In genomic region chr6:118565317-118565960, GRCh38 we compare ENCODE assay signal across 10 cellular contexts. TPM values are rescaled to one million over a fixed set of nuclear protein-coding genes. Genes with fewer than 3 reads are reported as not detected.
DNase-seq lines count a peak whose midpoint lies in the region; ATAC-seq, FAIRE-seq and TF ChIP-seq lines count a peak whose summit lies in the region.
"Had no signal": no experiment of that assay in that cellular context is flagged by ENCODE, and none has a peak within 500 bp of the region (broad histone marks: within the 10 kb centered on the region; RNA-seq: fewer than 3 reads in every experiment).

No MANE protein-coding gene starts in this region.

- H3K4me1 Mint-ChIP-seq in GM23338: peaks cover 7% of the 10 kb centered on the region; the same call in 2 of the 3 replicates
- H3K4me1 Mint-ChIP-seq in T-helper 1 cell treated with Interleukin-12 subunit alpha and Interleukin-12 subunit beta and Interleukin-4 antibody, amounts not matched to agents 30 μg/mL and 1 μg/mL, for 36 hours (ENCODE audit: low read depth): peaks cover 19% of the 10 kb centered on the region

- no peak overlapping the region for H3K4me2 ChIP-seq in GM23338
- no peak overlapping the region for H3K4me2 ChIP-seq in KMS-11

- H3K4me3 ChIP-seq in GM23338: no peak overlapping the region
- H3K4me3 ChIP-seq in KMS-11 (IDR thresholded peaks at IDR 0.05; ENCODE audit: insufficient read depth, low read depth, low read length): no peak overlapping the region
- H3K4me3 ChIP-seq in left ventricle myocardium inferior: no peak overlapping the region
- no peak overlapping the region for H3K4me3 ChIP-seq in thyroid gland (replicated peaks in 1 of 3)

- WGBS in thyroid gland, 2 donors: 85 to 91% methylated on average over 5 of the region's 5 CpGs

- peaks cover 8% of the 10 kb centered on the region; the same call in 1 of the 2 replicates for H3K4me1 ChIP-seq in GM23338 (ENCODE audit: insufficient read depth)
- H3K4me1 ChIP-seq in KMS-11 (ENCODE audit: low read depth, poor library complexity, severe bottlenecking): no peaks in the 10 kb centered on the region
- peaks cover 14% of the 10 kb centered on the region for H3K4me1 ChIP-seq in left ventricle myocardium inferior
- no peaks in the 10 kb centered on the region for H3K4me1 ChIP-seq in thyroid gland

- no peaks in the 10 kb centered on the region for H3K27me3 Mint-ChIP-seq in GM23338 (ENCODE audit: insufficient read depth, low read depth, poor library complexity)
- no peaks in the 10 kb centered on the region for H3K27me3 Mint-ChIP-seq in T-helper 1 cell treated with Interleukin-12 subunit alpha and Interleukin-12 subunit beta and Interleukin-4 antibody, amounts not matched to agents 30 μg/mL and 1 μg/mL, for 36 hours (ENCODE audit: low read depth)

- H3K27ac ChIP-seq in GM23338 (ENCODE audit: low read depth) (no peak overlapping the region), KMS-11 (no peak overlapping the region), left ventricle myocardium inferior (replicated peaks) (no peak overlapping the region), thyroid gland (no peak overlapping the region)

- intact Hi-C loops in left ventricle myocardium inferior (cut with micrococcal nuclease) (no loop called here), thyroid gland (cut with DNase I) (no loop called here)

- H3K27me3 ChIP-seq in GM23338 (ENCODE audit: insufficient read depth): no peaks in the 10 kb centered on the region
- no peaks in the 10 kb centered on the region for H3K27me3 ChIP-seq in KMS-11 (ENCODE audit: insufficient read depth, low read depth)
- H3K27me3 ChIP-seq in left ventricle myocardium inferior (ENCODE audit: low read depth): no peaks in the 10 kb centered on the region
- H3K27me3 ChIP-seq in thyroid gland: no peaks in the 10 kb centered on the region

- DNase-seq in G401 (ENCODE audit: low spot score) (peak; percentile 68), GM23338 (ENCODE audit: low spot score) (peak; percentile 79), left ventricle myocardium inferior (no peak), amniotic stem cell (lab: John Stamatoyannopoulos, UW) (no peak), thyroid gland (no peak)

- TF ChIP-seq CTCF in GM23338 (conservative IDR thresholded peaks at IDR 0.05; ENCODE audit: low read depth in 2 of 2) (peak; percentile 74 to 82), KMS-11 (conservative IDR thresholded peaks at IDR 0.05; ENCODE audit: low read depth, low read length) (peak; percentile 37; the same call in 1 of the 2 replicates), left ventricle myocardium inferior (IDR thresholded peaks at IDR 0.05; ENCODE audit: borderline replicate concordance) (peak; percentile 60), thyroid gland (IDR thresholded peaks at IDR 0.05) (no peak)

- H2AFZ ChIP-seq in GM23338 (no peak overlapping the region), KMS-11 (ENCODE audit: low read depth) (no peak overlapping the region)

- no peak overlapping the region for H3K4me3 Mint-ChIP-seq in GM23338
- no peak overlapping the region for H3K4me3 Mint-ChIP-seq in T-helper 1 cell treated with Interleukin-12 subunit alpha and Interleukin-12 subunit beta and Interleukin-4 antibody, amounts not matched to agents 30 μg/mL and 1 μg/mL, for 36 hours

- H3K9me2 ChIP-seq in GM23338 (ENCODE audit: insufficient read depth): no peaks in the 10 kb centered on the region

- no peaks in the 10 kb centered on the region for H3K36me3 Mint-ChIP-seq in GM23338 (ENCODE audit: low read depth)
- H3K36me3 Mint-ChIP-seq in T-helper 1 cell treated with Interleukin-12 subunit alpha and Interleukin-12 subunit beta and Interleukin-4 antibody, amounts not matched to agents 30 μg/mL and 1 μg/mL, for 36 hours (ENCODE audit: low read depth): peaks cover 11% of the 10 kb centered on the region

- H3F3A ChIP-seq in GM23338 (replicated peaks; ENCODE audit: low read depth): no peaks in the 10 kb centered on the region

- no peak overlapping the region; the same call in 1 of the 2 replicates for H3K27ac Mint-ChIP-seq in GM23338
- peak overlapping the region; percentile 53 for H3K27ac Mint-ChIP-seq in T-helper 1 cell treated with Interleukin-12 subunit alpha and Interleukin-12 subunit beta and Interleukin-4 antibody, amounts not matched to agents 30 μg/mL and 1 μg/mL, for 36 hours

- FAIRE-seq in A204.1 (lab: Jason Lieb, UNC): peak; percentile 35

- in situ Hi-C loops in G401 (cut with HindIII; ENCODE audit: low sequenced_read_pairs): no loop called here

- no peaks in the 10 kb centered on the region for H3K9me3 ChIP-seq in left ventricle myocardium inferior (replicated peaks)
- no peaks in the 10 kb centered on the region for H3K9me3 ChIP-seq in thyroid gland

- H4K20me1 ChIP-seq in GM23338 (replicated peaks; ENCODE audit: insufficient read depth) (no peaks in the 10 kb centered on the region), KMS-11 (ENCODE audit: insufficient read depth) (no peaks in the 10 kb centered on the region)

- ATAC-seq in GM23338: peak; percentile 92

- no peaks in the 10 kb centered on the region for H3K79me2 ChIP-seq in GM23338 (replicated peaks; ENCODE audit: insufficient read depth)
- H3K79me2 ChIP-seq in KMS-11 (ENCODE audit: insufficient read depth, low read depth): no peaks in the 10 kb centered on the region

- no peaks in the 10 kb centered on the region for H3K36me3 ChIP-seq in GM23338 (ENCODE audit: insufficient read depth)
- H3K36me3 ChIP-seq in KMS-11 (ENCODE audit: insufficient read depth): no peaks in the 10 kb centered on the region
- H3K36me3 ChIP-seq in left ventricle myocardium inferior: peaks cover 1% of the 10 kb centered on the region
- no peaks in the 10 kb centered on the region for H3K36me3 ChIP-seq in thyroid gland

- H3K9ac ChIP-seq in KMS-11: no peak overlapping the region

- no peaks in the 10 kb centered on the region for H3K9me3 Mint-ChIP-seq in GM23338
- H3K9me3 Mint-ChIP-seq in T-helper 1 cell treated with Interleukin-12 subunit alpha and Interleukin-12 subunit beta and Interleukin-4 antibody, amounts not matched to agents 30 μg/mL and 1 μg/mL, for 36 hours: no peaks in the 10 kb centered on the region

- TF ChIP-seq POLR2A in thyroid gland (IDR thresholded peaks at IDR 0.05): no peak

TF ChIP-seq in GM23338, 12 proteins besides CTCF, POLR2A, EP300 and RAD21 (continues in another document):
- TF ChIP-seq ZNF114 (CRISPR knock-in tag; IDR thresholded peaks at IDR 0.05): no peak
- TF ChIP-seq REST (IDR thresholded peaks at IDR 0.05; ENCODE audit: unreplicated experiment): no peak
- no peak for TF ChIP-seq EZH2 (IDR thresholded peaks at IDR 0.05; ENCODE audit: low read depth, unreplicated experiment)
- TF ChIP-seq EZH2phosphoT487 (IDR thresholded peaks at IDR 0.05; ENCODE audit: unreplicated experiment): no peak

RNA-seq across cellular contexts. Expression of gene PLN, which starts 17.3 kb away (rescaled TPM):
- not detected in 2 replicates for total RNA-seq in G401 (2014; rRNA removed; shearing (Covaris generic))
- total RNA-seq in GM23338 (2014; rRNA removed; shearing (Covaris generic)): not detected in 2 replicates
- 0.10 TPM in 1 of 2 replicates, not detected in the other for polyA plus RNA-seq in GM23338 (2016; fragmentation: Nextera tagmentation; extraction: Ambion mirVana)
- total RNA-seq in left ventricle myocardium inferior: 2,329 TPM
- 10 to 100 TPM in 2 of 4 donors, 1 to 10 TPM in 2; 5.7 to 21.8 (median 10.5) TPM for total RNA-seq in thyroid gland
- total RNA-seq: LHCN-M2, lung microvascular endothelial cell had no signal

Comparison
In these comparisons a context has a peak if more than half of its experiments do, and no peak if none do; other contexts are left out.
1. DNase-seq: peak in G401 (single experiment) and GM23338 (single experiment); none in left ventricle myocardium inferior (single experiment), amniotic stem cell (single experiment) and thyroid gland (0 of 2).
2. CTCF ChIP-seq: peak in GM23338 (2 of 2), KMS-11 (single experiment) and left ventricle myocardium inferior (single experiment); none in thyroid gland (0 of 6).
3. RNA of gene PLN, which starts 17.3 kb away (total RNA-seq): 2,329 TPM in left ventricle myocardium inferior (single experiment); 5.7 to 21.8 TPM in thyroid gland, not detected in G401 and not detected in GM23338; every median in the first group is over 100 times any median in the second.